8 cellular contexts compared by ENCODE assay signal in the genomic region with DNA sequence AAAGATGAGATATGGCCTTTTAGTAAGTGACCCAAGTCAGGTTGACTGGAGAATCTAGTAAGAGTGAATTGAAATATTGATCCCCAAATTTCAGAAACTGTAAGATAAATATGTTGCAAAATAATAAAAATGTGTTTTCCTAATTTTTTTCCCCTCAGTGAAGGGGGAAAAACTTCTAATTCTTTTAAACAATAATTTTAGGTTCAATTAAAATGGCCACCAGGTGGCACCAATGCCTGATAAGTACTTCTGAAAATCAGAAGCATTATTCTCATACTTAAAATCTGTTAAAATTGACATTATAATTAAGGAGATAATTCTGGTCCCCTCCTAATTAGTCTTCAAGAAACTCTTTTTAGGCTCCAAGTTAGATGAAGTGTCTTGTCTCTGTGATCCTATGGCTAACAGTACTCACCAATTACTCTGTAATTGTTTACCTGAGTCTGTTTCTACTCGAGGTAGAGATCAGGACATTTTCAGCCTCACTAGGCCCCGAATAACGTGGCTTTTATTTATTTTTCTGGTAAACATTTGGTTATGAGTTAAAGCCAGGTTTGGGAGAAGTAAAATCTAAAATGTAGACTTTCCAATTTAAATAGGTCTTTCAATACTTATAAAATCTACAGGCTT. TPM values are rescaled to one million over a fixed set of nuclear protein-coding genes. Genes with fewer than 3 reads are reported as not detected.
DNase-seq lines count a peak whose midpoint lies in the region; ATAC-seq and TF ChIP-seq lines count a peak whose summit lies in the region.

No MANE protein-coding gene starts in this region.

- H3K9me3 Mint-ChIP-seq in activated naive CD4-positive, alpha-beta T cell treated with anti-CD3 and anti-CD28 coated beads for 36 hours = peaks cover 15% of the 10 kb centered on the region
- H3K9me3 Mint-ChIP-seq in immature natural killer cell (peaks cover 3 to 24% (median 10%) of the 10 kb centered on the region in 6 donors), type B pancreatic cell (peaks cover 20% of the 10 kb centered on the region)

- H3K4me1 Mint-ChIP-seq in activated naive CD4-positive, alpha-beta T cell treated with anti-CD3 and anti-CD28 coated beads for 36 hours (ENCODE audit: low read depth) = no peaks in the 10 kb centered on the region
- H3K4me1 Mint-ChIP-seq in immature natural killer cell = peaks cover 0 to 25% of the 10 kb centered on the region in 2 donors
- peaks cover 5% of the 10 kb centered on the region for H3K4me1 Mint-ChIP-seq in type B pancreatic cell (ENCODE audit: unreplicated experiment)

- peak; percentile 33 to 75 for TF ChIP-seq CTCF in right atrium auricular region (IDR thresholded peaks at IDR 0.05)
- peak; percentile 87 for TF ChIP-seq CTCF in type B pancreatic cell (conservative IDR thresholded peaks at IDR 0.05)

- H3K4me3 ChIP-seq in right atrium auricular region = no peak overlapping the region

- intact Hi-C loops in Right ventricle myocardium inferior (cut with DNase I) = loop anchor here (2.0 kb wide), 1 partner anchor 149 kb away; no protein-coding TSS in a partner anchor
- intact Hi-C loops in activated naive CD4-positive, alpha-beta T cell treated with anti-CD3 and anti-CD28 coated beads for 36 hours (cut with micrococcal nuclease) = loop anchor here (1.0 to 2.0 kb wide), 6 partner anchors 37 to 566 kb away; no protein-coding TSS in a partner anchor

- no peak overlapping the region for H3K27ac Mint-ChIP-seq in activated naive CD4-positive, alpha-beta T cell treated with anti-CD3 and anti-CD28 coated beads for 36 hours
- no peak overlapping the region for H3K27ac Mint-ChIP-seq in immature natural killer cell
- H3K27ac Mint-ChIP-seq in type B pancreatic cell = no peak overlapping the region

- CTCF ChIA-PET in activated naive CD4-positive, alpha-beta T cell treated with anti-CD3 and anti-CD28 coated beads for 36 hours (lab: Charles Lee) = interaction anchor here (0.8 to 3.7 kb wide), 11 partner anchors 13 to 178 kb away, joined by 3 to 24 read pairs (median 7); no protein-coding TSS in a partner anchor

- H3K36me3 ChIP-seq in right atrium auricular region = peaks cover 5% of the 10 kb centered on the region

- no peaks in the 10 kb centered on the region for H3K9me3 ChIP-seq in right atrium auricular region

- no peaks in the 10 kb centered on the region for H3K27me3 Mint-ChIP-seq in activated naive CD4-positive, alpha-beta T cell treated with anti-CD3 and anti-CD28 coated beads for 36 hours (ENCODE audit: low read depth)
- H3K27me3 Mint-ChIP-seq in immature natural killer cell (ENCODE audit: low read depth in 3 of 3) (peaks cover 2 to 4% (median 2%) of the 10 kb centered on the region in 3 donors), type B pancreatic cell (no peaks in the 10 kb centered on the region)

- H3K36me3 Mint-ChIP-seq in activated naive CD4-positive, alpha-beta T cell treated with anti-CD3 and anti-CD28 coated beads for 36 hours (ENCODE audit: low read depth) = peaks cover 27% of the 10 kb centered on the region
- peaks cover 29 to 39% (median 38%) of the 10 kb centered on the region in 3 donors for H3K36me3 Mint-ChIP-seq in immature natural killer cell
- peaks cover 15% of the 10 kb centered on the region for H3K36me3 Mint-ChIP-seq in type B pancreatic cell

- no peaks in the 10 kb centered on the region for H3K4me1 ChIP-seq in right atrium auricular region

- no peaks in the 10 kb centered on the region for H3K27me3 ChIP-seq in right atrium auricular region

- DNase-seq in right atrium auricular region (ENCODE audit: low spot score) (no peak), Right ventricle myocardium inferior (ENCODE audit: missing footprints) (no peak), NCI-H2029 (lab: John Stamatoyannopoulos, UW) (peak; percentile 21), immature natural killer cell (peak; percentile 34 to 41 (median 39)), type B pancreatic cell (ENCODE audit: extremely low spot score, unreplicated experiment) (no peak), cortex of kidney (lab: John Stamatoyannopoulos, UW) (no peak)
- DNase-seq in activated naive CD4-positive, alpha-beta T cell treated with anti-CD3 and anti-CD28 coated beads for 36 hours = peak; percentile 39

- no peak overlapping the region for H3K4me3 Mint-ChIP-seq in activated naive CD4-positive, alpha-beta T cell treated with anti-CD3 and anti-CD28 coated beads for 36 hours
- H3K4me3 Mint-ChIP-seq in immature natural killer cell (no peak overlapping the region), type B pancreatic cell (no peak overlapping the region)

- no peak for ATAC-seq in Right ventricle myocardium inferior
- no peak for ATAC-seq in HG02678 (IDR thresholded peaks at IDR 0.05; ENCODE audit: unreplicated experiment)

- H3K27ac ChIP-seq in right atrium auricular region = no peak overlapping the region

RNA-seq across cellular contexts. Expression of a gene that starts 52.6 kb away (rescaled TPM):
- total RNA-seq in right atrium auricular region (10 to 100 TPM; 33.2 to 40.8 TPM), Right ventricle myocardium inferior (49.0 TPM), type B pancreatic cell (ENCODE audit: low replicate concordance) (53.9 and 64.0 TPM in 2 replicates)
- total RNA-seq in activated naive CD4-positive, alpha-beta T cell treated with anti-CD3 and anti-CD28 coated beads for 36 hours = 10 to 100 TPM; 58.1 to 59.4 TPM
- polyA plus RNA-seq in immature natural killer cell = 10 to 100 TPM; 38.1 to 48.7 (median 41.0) TPM

Comparison
In these comparisons a context has a peak if more than half of its experiments do, and no peak if none do; other contexts are left out.
1. DNase-seq: peak in NCI-H2029 (single experiment), activated naive CD4-positive, alpha-beta T cell treated with anti-CD3 and anti-CD28 coated beads for 36 hours (single experiment) and immature natural killer cell (3 of 3); none in right atrium auricular region (single experiment), Right ventricle myocardium inferior (single experiment), type B pancreatic cell (single experiment) and cortex of kidney (single experiment).